In genomic region chr9:87405677-87406544, GRCh38 we compare ENCODE assay signal across 11 cellular contexts.
DNase-seq lines count a peak whose midpoint lies in the region; TF ChIP-seq lines count a peak whose summit lies in the region.
"Had no signal": no experiment of that assay in that cellular context is flagged by ENCODE, and none has a peak within 500 bp of the region (broad histone marks: within the 10 kb centered on the region; RNA-seq: fewer than 3 reads in every experiment).

No MANE protein-coding gene starts in this region.

- peaks cover 27% of the 10 kb centered on the region for H3K4me1 Mint-ChIP-seq in nephron
- peaks cover 34% of the 10 kb centered on the region for H3K4me1 Mint-ChIP-seq in nephron progenitor cell
- H3K4me1 Mint-ChIP-seq: activated B cell treated with CpG ODN at 0.5 μM for 24 hours had no signal

- intact Hi-C loops in head of caudate nucleus (cut with DNase I), result no loop called here

- TF ChIP-seq CTCF in fibroblast of mammary gland (conservative IDR thresholded peaks at IDR 0.05; ENCODE audit: control insufficient read depth, insufficient read depth, low read depth, low read length) (no peak), nephron (IDR thresholded peaks at IDR 0.05; ENCODE audit: unreplicated experiment in 3 of 3) (no peak), nephron progenitor cell (IDR thresholded peaks at IDR 0.05) (no peak)

- H3K9me3 Mint-ChIP-seq in nephron, result no peaks in the 10 kb centered on the region
- no peaks in the 10 kb centered on the region for H3K9me3 Mint-ChIP-seq in nephron progenitor cell
- H3K9me3 Mint-ChIP-seq: activated B cell treated with CpG ODN at 0.5 μM for 24 hours had no signal

- H3K4me3 Mint-ChIP-seq in nephron (no peak overlapping the region), nephron progenitor cell (no peak overlapping the region)
- H3K4me3 Mint-ChIP-seq: activated B cell treated with CpG ODN at 0.5 μM for 24 hours had no signal

- no peak overlapping the region for H3K4me3 ChIP-seq in fibroblast of mammary gland (ENCODE audit: control insufficient read depth, low read depth, low read length)

- no peaks in the 10 kb centered on the region for H3K36me3 Mint-ChIP-seq in nephron (ENCODE audit: low read depth)
- H3K36me3 Mint-ChIP-seq in nephron progenitor cell (ENCODE audit: low read depth), result no peaks in the 10 kb centered on the region

- H3K27me3 Mint-ChIP-seq in nephron (ENCODE audit: low read depth) (peaks cover 13% of the 10 kb centered on the region), nephron progenitor cell (ENCODE audit: low read depth, poor library complexity) (peaks cover 24% of the 10 kb centered on the region)
- H3K27me3 Mint-ChIP-seq: activated B cell treated with CpG ODN at 0.5 μM for 24 hours had no signal

- DNase-seq in GM04504 (ENCODE audit: low read depth), result peak; percentile 1
- DNase-seq in NCI-H526 treated with DMSO at 0.1 percent for 48 hours (lab: John Stamatoyannopoulos, UW), result peak; percentile 15
- DNase-seq in fibroblast of mammary gland (ENCODE audit: low read depth), result peak; percentile 24
- DNase-seq in UCSD-AML1 (lab: John Stamatoyannopoulos, UW; ENCODE audit: unreplicated experiment), result no peak
- DNase-seq in head of caudate nucleus, result no peak
- no peak for DNase-seq in nephron progenitor cell
- no peak for DNase-seq in NCI-H510A treated with DMSO at 0.1 percent for 48 hours (lab: John Stamatoyannopoulos, UW)
- DNase-seq: activated B cell treated with CpG ODN at 0.5 μM for 24 hours, EL, NCI-H187 had no signal

- H3K27ac Mint-ChIP-seq in nephron (peak overlapping the region; percentile 41 to 94 (median 46)), nephron progenitor cell (no peak overlapping the region)
- H3K27ac Mint-ChIP-seq: activated B cell treated with CpG ODN at 0.5 μM for 24 hours had no signal

Comparison
In these comparisons a context has a peak if more than half of its experiments do, and no peak if none do; other contexts are left out.
1. DNase-seq: peak in GM04504 (single experiment), NCI-H526 treated with DMSO at 0.1 percent for 48 hours (single experiment) and fibroblast of mammary gland (single experiment); none in UCSD-AML1 (single experiment), head of caudate nucleus (0 of 42), nephron progenitor cell (single experiment) and NCI-H510A treated with DMSO at 0.1 percent for 48 hours (single experiment).